ENCODE assay signal across 8 cellular contexts in genomic region chr10:128211953-128212727, GRCh38.
DNase-seq lines count a peak whose midpoint lies in the region; ATAC-seq and TF ChIP-seq lines count a peak whose summit lies in the region.

No MANE protein-coding gene starts in this region.

- POLR2A ChIA-PET in PC-3 (lab: Charles Lee; ENCODE audit: unreplicated experiment): no interaction called here

- no peak overlapping the region for H2AFZ ChIP-seq in PC-3 (ENCODE audit: low read length)

- no peaks in the 10 kb centered on the region for H3K36me3 Mint-ChIP-seq in nephron progenitor cell (ENCODE audit: low read depth)

- peak overlapping the region; percentile 45 for H3K4me2 ChIP-seq in PC-3 (ENCODE audit: low read length)

- H3K4me3 ChIP-seq in HUES64 (ENCODE audit: low read length): peak overlapping the region; percentile 12; the same call in 1 of the 2 replicates
- H3K4me3 ChIP-seq in PC-3 (ENCODE audit: low read length): no peak overlapping the region

- peaks cover 18% of the 10 kb centered on the region for H3K27me3 ChIP-seq in HUES64 (ENCODE audit: insufficient read depth, low read length)
- peaks cover 30% of the 10 kb centered on the region for H3K27me3 ChIP-seq in PC-3 (ENCODE audit: low read length)

- H3K79me2 ChIP-seq in PC-3 (ENCODE audit: low read length): no peaks in the 10 kb centered on the region

- H4K20me1 ChIP-seq in PC-3 (ENCODE audit: low read length): no peaks in the 10 kb centered on the region

- no TSS peak for BruUV-seq in PC-3 (replicated peaks; lab: Mats Ljungman, UMichigan)

- CTCF ChIA-PET in PC-3 (lab: Charles Lee): interaction anchor here (0.6 kb wide), 1 partner anchor 20 kb away, joined by 4 read pairs; no protein-coding TSS in a partner anchor

- H3K9me3 Mint-ChIP-seq in nephron progenitor cell: no peaks in the 10 kb centered on the region

- no peaks in the 10 kb centered on the region for H3F3A ChIP-seq in PC-3 (ENCODE audit: low read length, unreplicated experiment)

- DNase-seq in DMS153 treated with DMSO at 0.1 percent for 48 hours (lab: John Stamatoyannopoulos, UW; ENCODE audit: unreplicated experiment) (peak; percentile 86), PC-3 (peak; percentile 83), fibroblast of gingiva (ENCODE audit: low read depth) (peak; percentile 44), nephron progenitor cell (peak; percentile 93)
- peak; percentile 86 for DNase-seq in activated T-cell treated with anti-CD3 and anti-CD28 coated beads, Interleukin-2, amount 50 U/mL, for 1 hour
- DNase-seq in stimulated activated naive CD4-positive, alpha-beta T cell (lab: John Stamatoyannopoulos, UW): peak; percentile 44 to 79 (median 71)

- peaks cover 49% of the 10 kb centered on the region for H3K27me3 Mint-ChIP-seq in nephron progenitor cell (ENCODE audit: low read depth, poor library complexity)

- H3K9ac ChIP-seq in HUES64 (ENCODE audit: low read depth, low read length) (no peak overlapping the region), PC-3 (ENCODE audit: low read length) (no peak overlapping the region)

- peak overlapping the region; percentile 79 for H3K4me3 Mint-ChIP-seq in nephron progenitor cell

- TF ChIP-seq CTCF in PC-3 (conservative IDR thresholded peaks at IDR 0.05; ENCODE audit: low read depth, low read length) (peak; percentile 83), nephron progenitor cell (IDR thresholded peaks at IDR 0.05) (peak; percentile 95)

- H3K4me1 Mint-ChIP-seq in nephron progenitor cell: peaks cover 15% of the 10 kb centered on the region

- H3K27ac ChIP-seq in HUES64 (ENCODE audit: low read depth, low read length) (no peak overlapping the region), PC-3 (ENCODE audit: low read length) (no peak overlapping the region)

- peak; percentile 96 for ATAC-seq in GM21528 (IDR thresholded peaks at IDR 0.05; ENCODE audit: low FRiP score, unreplicated experiment)
- peak; percentile 85 for ATAC-seq in PC-3

- H3K27ac Mint-ChIP-seq in nephron progenitor cell: no peak overlapping the region

- no peaks in the 10 kb centered on the region; the same call in 1 of the 2 replicates for H3K4me1 ChIP-seq in HUES64 (ENCODE audit: insufficient read depth, low read length)
- no peaks in the 10 kb centered on the region for H3K4me1 ChIP-seq in PC-3 (ENCODE audit: insufficient read depth, low read length)

- H3K36me3 ChIP-seq in HUES64 (ENCODE audit: insufficient read depth, low read length) (no peaks in the 10 kb centered on the region), PC-3 (ENCODE audit: low read depth, low read length) (no peaks in the 10 kb centered on the region)

- H3K9me3 ChIP-seq in HUES64 (ENCODE audit: insufficient read depth, low read depth, low read length) (no peaks in the 10 kb centered on the region), PC-3 (ENCODE audit: low read length) (no peaks in the 10 kb centered on the region)

- WGBS in HUES64: 28% methylated on average over 32 of the region's 32 CpGs

- intact Hi-C loops in PC-3 (cut with micrococcal nuclease): no loop called here

- H3K9me2 ChIP-seq in PC-3 (replicated peaks; ENCODE audit: low read length): no peaks in the 10 kb centered on the region
